9 cellular contexts compared by ENCODE assay signal in genomic region chr2:8004250-8004681, GRCh38.
DNase-seq lines count a peak whose midpoint lies in the region; ATAC-seq and TF ChIP-seq lines count a peak whose summit lies in the region.
"Had no signal": no experiment of that assay in that cellular context is flagged by ENCODE, and none has a peak within 500 bp of the region (broad histone marks: within the 10 kb centered on the region; RNA-seq: fewer than 3 reads in every experiment).

No MANE protein-coding gene starts in this region.

- H3K4me2 ChIP-seq in GM23248 (ENCODE audit: unreplicated experiment) (peak overlapping the region; percentile 92), smooth muscle cell (peak overlapping the region; percentile 76)

- H3K4me1 ChIP-seq in GM23248 (ENCODE audit: insufficient read depth) = peaks cover 37% of the 10 kb centered on the region
- H3K4me1 ChIP-seq in smooth muscle cell (ENCODE audit: low read depth) = peaks cover 2% of the 10 kb centered on the region

- H3K36me3 Mint-ChIP-seq in naive thymus-derived CD8-positive, alpha-beta T cell = no peaks in the 10 kb centered on the region

- H2AFZ ChIP-seq in GM23248 (peak overlapping the region; percentile 26; the same call in 1 of the 2 replicates), smooth muscle cell (ENCODE audit: low read depth) (peak overlapping the region; percentile 6)

- ATAC-seq in left cardiac atrium = peak; percentile 69 to 88
- ATAC-seq in naive thymus-derived CD8-positive, alpha-beta T cell = no peak
- no peak for ATAC-seq in HG02885 (IDR thresholded peaks at IDR 0.05; ENCODE audit: poor library complexity, unreplicated experiment)

- H3K27me3 ChIP-seq in GM23248 (replicated peaks; ENCODE audit: insufficient read depth) = no peaks in the 10 kb centered on the region
- no peaks in the 10 kb centered on the region for H3K27me3 ChIP-seq in smooth muscle cell (ENCODE audit: low read depth)

- no peaks in the 10 kb centered on the region for H3K9me2 ChIP-seq in GM23248 (ENCODE audit: insufficient read depth)

- no peak for TF ChIP-seq CTCF in smooth muscle cell (IDR thresholded peaks at IDR 0.05; ENCODE audit: borderline replicate concordance, insufficient read depth, poor library complexity, severe bottlenecking)

- H3K4me1 Mint-ChIP-seq in naive thymus-derived CD8-positive, alpha-beta T cell = peaks cover 0 to 6% (median 3%) of the 10 kb centered on the region in 4 donors

- peak overlapping the region in 1 of 10 donors; percentile 1 for H3K27ac Mint-ChIP-seq in naive thymus-derived CD8-positive, alpha-beta T cell
- H3K27ac Mint-ChIP-seq: dendritic cell treated with granulocyte-macrophage colony-stimulating factor and Interleukin-4, amounts not matched to agents 40 ng/mL and 50 ng/mL, for 4 days had no signal

- intact Hi-C loops in left cardiac atrium (cut with DNase I) = loop anchor here in 1 of 2 donors (5.0 to 10.0 kb wide), 3 partner anchors 159 to 678 kb away; partner anchors contain the start of gene ID2

- H3K9me3 ChIP-seq in GM23248 (ENCODE audit: low read depth) = no peaks in the 10 kb centered on the region
- H3K9me3 ChIP-seq in smooth muscle cell (replicated peaks; ENCODE audit: low read depth) = no peaks in the 10 kb centered on the region

- H3F3A ChIP-seq in GM23248 (ENCODE audit: insufficient read depth) = peaks cover 21% of the 10 kb centered on the region
- peaks cover 10% of the 10 kb centered on the region for H3F3A ChIP-seq in smooth muscle cell (ENCODE audit: low read depth)

- H3K79me2 ChIP-seq in GM23248 (ENCODE audit: insufficient read depth) = no peaks in the 10 kb centered on the region
- no peaks in the 10 kb centered on the region for H3K79me2 ChIP-seq in smooth muscle cell (ENCODE audit: low read depth)

- H3K36me3 ChIP-seq in GM23248 (ENCODE audit: low read depth) (no peaks in the 10 kb centered on the region), smooth muscle cell (ENCODE audit: low read depth) (no peaks in the 10 kb centered on the region)

- H3K4me3 Mint-ChIP-seq in naive thymus-derived CD8-positive, alpha-beta T cell = no peak overlapping the region
- H3K4me3 Mint-ChIP-seq: dendritic cell treated with granulocyte-macrophage colony-stimulating factor and Interleukin-4, amounts not matched to agents 40 ng/mL and 50 ng/mL, for 4 days had no signal

- POLR2A ChIA-PET in naive thymus-derived CD8-positive, alpha-beta T cell (lab: Charles Lee) = no interaction called here

- H3K9ac ChIP-seq in GM23248 (peak overlapping the region; percentile 92), smooth muscle cell (ENCODE audit: low read depth) (peak overlapping the region; percentile 87)

- H4K20me1 ChIP-seq in GM23248 (ENCODE audit: insufficient read depth) (no peaks in the 10 kb centered on the region), smooth muscle cell (ENCODE audit: low read depth) (no peaks in the 10 kb centered on the region)

- in situ Hi-C loops in GM23248 (cut with MboI) = loop anchor here (25.0 kb wide), 1 partner anchor 683 kb away; the partner anchor contains the start of gene ID2

- H3K9me3 Mint-ChIP-seq in naive thymus-derived CD8-positive, alpha-beta T cell = no peaks in the 10 kb centered on the region
- H3K9me3 Mint-ChIP-seq: dendritic cell treated with granulocyte-macrophage colony-stimulating factor and Interleukin-4, amounts not matched to agents 40 ng/mL and 50 ng/mL, for 4 days had no signal

- DNase-seq in GM23248 (peak; percentile 97), SHP77 (lab: John Stamatoyannopoulos, UW) (peak; percentile 35 to 59), left cardiac atrium (no peak), smooth muscle cell (lab: John Stamatoyannopoulos, UW; ENCODE audit: unreplicated experiment) (no peak), T-helper 2 cell (no peak)
- DNase-seq in naive thymus-derived CD8-positive, alpha-beta T cell = no peak
- DNase-seq in central memory CD4-positive, alpha-beta T cell = no peak

- no peaks in the 10 kb centered on the region for H3K27me3 Mint-ChIP-seq in naive thymus-derived CD8-positive, alpha-beta T cell
- H3K27me3 Mint-ChIP-seq: dendritic cell treated with granulocyte-macrophage colony-stimulating factor and Interleukin-4, amounts not matched to agents 40 ng/mL and 50 ng/mL, for 4 days had no signal

- peak overlapping the region; percentile 100 for H3K27ac ChIP-seq in GM23248
- peak overlapping the region; percentile 96 for H3K27ac ChIP-seq in smooth muscle cell (ENCODE audit: low read depth)

- WGBS in GM23248 (ENCODE audit: low coverage in 1 of 2, low lambda C conversion rate in 2 of 2, missing lambda C conversion rate in 2 of 2), 2 experiments = 1 to 2% methylated on average over 4 of the region's 4 CpGs
- 10% methylated on average over 4 of the region's 4 CpGs for WGBS in smooth muscle cell (ENCODE audit: low lambda C conversion rate)

- H3K4me3 ChIP-seq in GM23248 (peak overlapping the region; percentile 66), smooth muscle cell (peak overlapping the region; percentile 25)

Comparison
In these comparisons a context has a peak if more than half of its experiments do, and no peak if none do; other contexts are left out.
1. DNase-seq: peak in GM23248 (single experiment) and SHP77 (2 of 2); none in left cardiac atrium (single experiment), smooth muscle cell (single experiment), naive thymus-derived CD8-positive, alpha-beta T cell (0 of 10), central memory CD4-positive, alpha-beta T cell (single experiment) and T-helper 2 cell (0 of 5).
2. ATAC-seq: peak in left cardiac atrium (2 of 2); none in naive thymus-derived CD8-positive, alpha-beta T cell (0 of 2) and HG02885 (single experiment).